ENCODE assay signal across 25 cellular contexts in genomic region chr1:240705584-240705983, GRCh38.
DNase-seq lines count a peak whose midpoint lies in the region; ATAC-seq and TF ChIP-seq lines count a peak whose summit lies in the region.
"Had no signal": no experiment of that assay in that cellular context is flagged by ENCODE, and none has a peak within 500 bp of the region (broad histone marks: within the 10 kb centered on the region; RNA-seq: fewer than 3 reads in every experiment).

No MANE protein-coding gene starts in this region.

- intact Hi-C loops in ascending aorta (cut with DNase I) (no loop called here), right lobe of liver (cut with DNase I) (no loop called here)

- no peak for TF ChIP-seq POLR2A in right lobe of liver (IDR thresholded peaks at IDR 0.05)

- H3K27me3 ChIP-seq in ascending aorta (no peaks in the 10 kb centered on the region), right lobe of liver (no peaks in the 10 kb centered on the region), H7 (ENCODE audit: control insufficient read depth, insufficient read depth, low read length) (no peaks in the 10 kb centered on the region; the same call in 1 of the 2 replicates)
- H3K27me3 ChIP-seq: esophagus squamous epithelium, SJCRH30, transverse colon had no signal

- in situ Hi-C loops in astrocyte of the spinal cord (cut with HindIII; ENCODE audit: low sequenced_read_pairs) = no loop called here

- POLR2A ChIA-PET in AG04449 (lab: Yijun Ruan, JAX) = no interaction called here

- 41% methylated on average over 3 of the region's 3 CpGs for WGBS in right lobe of liver (ENCODE audit: insufficient coverage, low coverage, low lambda C conversion rate, missing lambda C conversion rate)

- DNase-seq in AG04449 (ENCODE audit: low read depth, low spot score) (peak; percentile 28), HCEC 1CT (peak; percentile 63), astrocyte of the spinal cord (ENCODE audit: low read depth, low spot score) (peak; percentile 50), medulla oblongata (ENCODE audit: extremely low spot score) (peak; percentile 56), ascending aorta (ENCODE audit: low spot score in 2 of 2) (no peak), right lobe of liver (no peak), H7 (no peak)
- DNase-seq: activated CD4-positive, CD25-positive, alpha-beta regulatory T cell; activated CD8-positive, alpha-beta T cell treated with anti-CD3 and anti-CD28 coated beads, Interleukin-2, amount 10 ng/mL, durations not matched to agents 7 days and 5 days; activated T-cell treated with anti-CD3 and anti-CD28 coated beads, Interleukin-2, amount 50 U/mL, for 4 hours; AML-193; Calu3; effector memory CD4-positive, alpha-beta T cell; esophagus squamous epithelium; KBM-7; kidney glomerular epithelial cell; NCI-H1092; NCI-H2081 treated with DMSO at 0.1 percent for 48 hours; NCI-H526; psoas muscle; SJCRH30; transverse colon had no signal

- H3K9me3 ChIP-seq in ascending aorta (no peaks in the 10 kb centered on the region), right lobe of liver (no peaks in the 10 kb centered on the region)
- H3K9me3 ChIP-seq: esophagus squamous epithelium, psoas muscle, SJCRH30, transverse colon had no signal

- H3K4me3 ChIP-seq in AG04449 (ENCODE audit: low read depth, low read length) (no peak overlapping the region), astrocyte of the spinal cord (ENCODE audit: low read depth, low read length) (no peak overlapping the region), ascending aorta (no peak overlapping the region), right lobe of liver (no peak overlapping the region), H7 (ENCODE audit: insufficient read depth, low read depth, low read length) (no peak overlapping the region)
- H3K4me3 ChIP-seq: esophagus squamous epithelium, psoas muscle, SJCRH30, transverse colon had no signal

- H3K36me3 ChIP-seq in ascending aorta (no peaks in the 10 kb centered on the region), right lobe of liver (no peaks in the 10 kb centered on the region), H7 (replicated peaks; ENCODE audit: control insufficient read depth, insufficient read depth, low read length) (no peaks in the 10 kb centered on the region)
- H3K36me3 ChIP-seq: esophagus squamous epithelium, SJCRH30, transverse colon had no signal

- no peaks in the 10 kb centered on the region for H3K4me1 ChIP-seq in ascending aorta
- H3K4me1 ChIP-seq in right lobe of liver = no peaks in the 10 kb centered on the region
- H3K4me1 ChIP-seq: psoas muscle, SJCRH30, transverse colon had no signal

- H3K27ac ChIP-seq in ascending aorta = no peak overlapping the region
- no peak overlapping the region for H3K27ac ChIP-seq in right lobe of liver
- H3K27ac ChIP-seq: esophagus squamous epithelium, psoas muscle, SJCRH30, transverse colon had no signal

- TF ChIP-seq CTCF in AG04449 (IDR thresholded peaks at IDR 0.05; ENCODE audit: insufficient read depth, low read length, missing control alignments) (no peak), astrocyte of the spinal cord (IDR thresholded peaks at IDR 0.05; ENCODE audit: low read depth, low read length) (no peak), ascending aorta (IDR thresholded peaks at IDR 0.05) (no peak), right lobe of liver (IDR thresholded peaks at IDR 0.05) (no peak)

- CTCF ChIA-PET in AG04449 (lab: Yijun Ruan, JAX) = interaction anchor here (1.4 kb wide), 1 partner anchor 8 kb away, joined by 3 read pairs; no protein-coding TSS in a partner anchor

- no peak for ATAC-seq in right lobe of liver
- ATAC-seq in GM19035 (IDR thresholded peaks at IDR 0.05; ENCODE audit: unreplicated experiment) = no peak
- ATAC-seq: activated CD8-positive, alpha-beta T cell treated with anti-CD3 and anti-CD28 coated beads, Interleukin-2, amount 10 ng/mL, durations not matched to agents 7 days and 5 days; activated T-cell treated with anti-CD3 and anti-CD28 coated beads, Interleukin-2, amount 50 U/mL, for 4 hours; natural killer cell treated with Interleukin-12 subunit alpha and Interleukin-12 subunit beta and Interleukin-15 and Interleukin-18, amount 100 ng/mL, for 72 hours; psoas muscle; stimulated activated effector memory CD8-positive, alpha-beta T cell treated with anti-CD3 and anti-CD28 coated beads, Interleukin-12 subunit alpha, Interleukin-12 subunit beta, amount 100 ng/mL, for 72 hours had no signal

Comparison
In these comparisons a context has a peak if more than half of its experiments do, and no peak if none do; other contexts are left out.
1. DNase-seq: peak in AG04449 (single experiment), HCEC 1CT (single experiment), astrocyte of the spinal cord (single experiment) and medulla oblongata (single experiment); none in ascending aorta (0 of 2), right lobe of liver (0 of 3) and H7 (single experiment).